ENCODE assay signal across 8 cellular contexts in genomic region chr5:177591690-177592009, GRCh38. TPM values are rescaled to one million over a fixed set of nuclear protein-coding genes. Genes with fewer than 3 reads are reported as not detected.
DNase-seq lines count a peak whose midpoint lies in the region; ATAC-seq, FAIRE-seq and TF ChIP-seq lines count a peak whose summit lies in the region.

No MANE protein-coding gene starts in this region.

- TF ChIP-seq POLR2A in A549 (IDR thresholded peaks at IDR 0.05; ENCODE audit: low read length), result no peak
- no peak for TF ChIP-seq POLR2A in body of pancreas (IDR thresholded peaks at IDR 0.05)

- no peak for TF ChIP-seq RAD21 in A549 (conservative IDR thresholded peaks at IDR 0.05 in 1 of 2, IDR thresholded peaks at IDR 0.05 in 1 of 2)

- H3K9me3 Mint-ChIP-seq in mesothelial cell of epicardium, result no peaks in the 10 kb centered on the region

- H3K4me1 ChIP-seq in A549 (peaks cover 10% of the 10 kb centered on the region; the same call in 2 of the 3 replicates), HEK293 (ENCODE audit: control insufficient read depth, insufficient read depth, low read length) (no peaks in the 10 kb centered on the region), body of pancreas (peaks cover 29% of the 10 kb centered on the region)

- H3K9me3 ChIP-seq in A549, result no peaks in the 10 kb centered on the region
- no peaks in the 10 kb centered on the region for H3K9me3 ChIP-seq in HEK293 (ENCODE audit: control insufficient read depth, insufficient read depth, low read depth, low read length)
- H3K9me3 ChIP-seq in body of pancreas, result no peaks in the 10 kb centered on the region

- H3K4me2 ChIP-seq in A549, result peak overlapping the region; percentile 75

- no peak for TF ChIP-seq EP300 in A549 (IDR thresholded peaks at IDR 0.05)

- H3K27me3 Mint-ChIP-seq in mesothelial cell of epicardium (ENCODE audit: low read depth), result peaks cover 31% of the 10 kb centered on the region

- CTCF ChIA-PET in A549 (lab: Yijun Ruan, JAX) (interaction anchor here (1.7 to 4.9 kb wide), 2 partner anchors 16 to 54 kb away, joined by 4 to 24 read pairs; no protein-coding TSS in a partner anchor), HEK293 (lab: Yijun Ruan, JAX) (interaction anchor here (0.7 kb wide), 1 partner anchor 170 kb away, joined by 3 read pairs; no protein-coding TSS in a partner anchor)

- intact Hi-C loops in body of pancreas (cut with DNase I), result no loop called here

- peak overlapping the region; percentile 94 for H3K4me3 ChIP-seq in A549
- peak overlapping the region; percentile 98 for H3K4me3 ChIP-seq in HEK293 (ENCODE audit: low read depth, low read length)
- H3K4me3 ChIP-seq in body of pancreas, result peak overlapping the region in 1 of 2 donors; percentile 98

- FAIRE-seq in A549 (lab: Jason Lieb, UNC), result no peak

- peak overlapping the region; percentile 69 for H3K27ac Mint-ChIP-seq in mesothelial cell of epicardium

- H3K27ac ChIP-seq in A549 (peak overlapping the region in 1 of 2 experiments; percentile 96; a peak in 2 of 6 replicates), HEK293 (ENCODE audit: extremely low read depth, low read depth, low read length) (no peak overlapping the region), body of pancreas (peak overlapping the region in 3 of 4 donors; percentile 78 to 92 (median 85))

- TF ChIP-seq CTCF in A549 (IDR thresholded peaks at IDR 0.05), result no peak
- no peak for TF ChIP-seq CTCF in HEK293 (tag by site-specific recombination; IDR thresholded peaks at IDR 0.05)
- no peak for TF ChIP-seq CTCF in body of pancreas (IDR thresholded peaks at IDR 0.05)
- no peak for TF ChIP-seq CTCF in mesothelial cell of epicardium (IDR thresholded peaks at IDR 0.05; ENCODE audit: unreplicated experiment)

- DNase-seq in A549 (ENCODE audit: low read depth in 1 of 2, low spot score in 1 of 2) (no peak), body of pancreas (no peak), mesothelial cell of epicardium (ENCODE audit: low spot score in 2 of 2, unreplicated experiment in 2 of 2) (no peak)
- no peak for DNase-seq in activated effector memory CD4-positive, alpha-beta T cell treated with Interleukin-2 at 50 U/mL for 16 hours
- no peak for DNase-seq in stimulated activated CD4-positive, alpha-beta T cell treated with anti-CD3 and anti-CD28 coated beads, Interleukin-1b, Interleukin-23, amount 100 ng/mL, for 48 hours

- H3K4me1 Mint-ChIP-seq in mesothelial cell of epicardium, result peaks cover 14% of the 10 kb centered on the region

- ATAC-seq in A549 (no peak), body of pancreas (no peak), HG03469 (IDR thresholded peaks at IDR 0.05; ENCODE audit: unreplicated experiment) (no peak), HG03460 (IDR thresholded peaks at IDR 0.05; ENCODE audit: unreplicated experiment) (no peak)

- 27% methylated on average over 8 of the region's 8 CpGs for WGBS in A549 (ENCODE audit: missing lambda C conversion rate)
- 11 to 14% methylated on average over 8 of the region's 8 CpGs for WGBS in body of pancreas, 2 donors

- H3K36me3 Mint-ChIP-seq in mesothelial cell of epicardium, result peaks cover 17% of the 10 kb centered on the region

- peaks cover 3 to 35% of the 10 kb centered on the region in 2 experiments; a peak in 1 of 3 replicates for H3K36me3 ChIP-seq in HEK293 (ENCODE audit: control insufficient read depth in 2 of 2, insufficient read depth in 1 of 2, low read length in 2 of 2)
- H3K36me3 ChIP-seq in body of pancreas (replicated peaks in 1 of 2; ENCODE audit: insufficient read depth in 1 of 2, low read depth in 2 of 2), result peaks cover 3 to 23% of the 10 kb centered on the region in 2 donors

- H3K4me3 Mint-ChIP-seq in mesothelial cell of epicardium, result peak overlapping the region; percentile 98

- H3K27me3 ChIP-seq in body of pancreas, result no peaks in the 10 kb centered on the region

- POLR2A ChIA-PET in A549 (lab: Yijun Ruan, JAX), result interaction anchor here (0.6 to 1.4 kb wide), 3 partner anchors 15 to 95 kb away, joined by 3 to 5 read pairs (median 3); partner anchors contain the start of gene PDLIM7
- POLR2A ChIA-PET in HEK293 (lab: Yijun Ruan, JAX), result interaction anchor here (0.5 to 1.4 kb wide), 6 partner anchors 9 to 613 kb away, joined by 3 to 8 read pairs (median 3); partner anchors contain the start of gene HNRNPAB

TF ChIP-seq in A549, 52 proteins besides CTCF, POLR2A, EP300 and RAD21 (continues in another document):
- TF ChIP-seq ESRRA (IDR thresholded peaks at IDR 0.05; ENCODE audit: borderline replicate concordance, low read length) (no peak), HOXB5 (CRISPR knock-in tag; IDR thresholded peaks at IDR 0.05) (no peak), ZSCAN20 (CRISPR knock-in tag; IDR thresholded peaks at IDR 0.05) (no peak), ZC3H11A (IDR thresholded peaks at IDR 0.05) (no peak), USF2 (IDR thresholded peaks at IDR 0.05) (no peak), GATA3 (IDR thresholded peaks at IDR 0.05; ENCODE audit: borderline replicate concordance) (no peak), PHF8 (IDR thresholded peaks at IDR 0.05; ENCODE audit: borderline replicate concordance, low read depth) (no peak), NPAS2 (CRISPR knock-in tag; IDR thresholded peaks at IDR 0.05; ENCODE audit: borderline replicate concordance) (no peak), RARB (CRISPR knock-in tag; IDR thresholded peaks at IDR 0.05) (no peak), JUN (IDR thresholded peaks at IDR 0.05) (no peak), BHLHE40 (IDR thresholded peaks at IDR 0.05; ENCODE audit: low read depth, low read length) (no peak), MAZ (IDR thresholded peaks at IDR 0.05; ENCODE audit: borderline replicate concordance, low read depth, low read length) (no peak), FOSL2 (IDR thresholded peaks at IDR 0.05) (no peak), FOSL2 (CRISPR knock-in tag; IDR thresholded peaks at IDR 0.05) (no peak), NFE2L2 (conservative IDR thresholded peaks at IDR 0.05; ENCODE audit: low read length) (no peak)

TF ChIP-seq in HEK293, 187 proteins besides CTCF, POLR2A, EP300 and RAD21:
- TF ChIP-seq ZBTB21 (tag by site-specific recombination; IDR thresholded peaks at IDR 0.05) (0 out of 2 replicates have a peak, but pooled peaks have one; percentile 17), ZNF610 (tag by site-specific recombination; IDR thresholded peaks at IDR 0.05; ENCODE audit: borderline replicate concordance) (0 out of 2 replicates have a peak, but pooled peaks have one; percentile 1), ZNF174 (tag by site-specific recombination; IDR thresholded peaks at IDR 0.05) (no peak), ZNF335 (tag by site-specific recombination; conservative IDR thresholded peaks at IDR 0.05) (peak; percentile 70; the same call in 1 of the 2 replicates), ZNF214 (tag by site-specific recombination; IDR thresholded peaks at IDR 0.05; ENCODE audit: borderline replicate concordance) (no peak), ZNF768 (tag by site-specific recombination; IDR thresholded peaks at IDR 0.05) (no peak), ZBTB17 (tag by site-specific recombination; IDR thresholded peaks at IDR 0.05) (peak; percentile 53; the same call in 1 of the 2 replicates)

RNA-seq across cellular contexts. Expression of gene TMED9, which starts 0.4 kb away (rescaled TPM):
- polyA plus RNA-seq in A549 (2011; rRNA removed), result 168 and 212 TPM in 2 replicates
- 202 and 215 TPM in 2 replicates for polyA plus RNA-seq in A549 (2012; cell fraction: cytosol; rRNA removed)
- polyA plus RNA-seq in A549 (2012; cell fraction: nucleus; rRNA removed), result 186 and 187 TPM in 2 replicates
- polyA plus RNA-seq in A549 (2017; fragmentation: RNase III; extraction: RNeasy Plus Mini Kit Qiagen cat#74134 plus additional on column Dnase treatment), result 218 to 239 TPM (median 236 TPM) in 3 replicates
- polyA minus RNA-seq in A549 (2011; rRNA and poly(A)+ RNA removed), result 124 and 144 TPM in 2 replicates
- total RNA-seq in body of pancreas, result 100 to 1,000 TPM in 1 of 2 donors, 10 to 100 TPM in 1; 82.2 to 155 TPM
- 146 to 157 TPM (median 151 TPM) in 3 replicates for total RNA-seq in mesothelial cell of epicardium

RNA-seq across cellular contexts. Expression of gene B4GALT7, which starts 8.3 kb away (rescaled TPM):
- polyA plus RNA-seq in A549 (2011; rRNA removed), result 13.0 and 13.3 TPM in 2 replicates
- polyA plus RNA-seq in A549 (2012; cell fraction: cytosol; rRNA removed), result 29.2 and 40.8 TPM in 2 replicates
- 46.0 and 64.4 TPM in 2 replicates for polyA plus RNA-seq in A549 (2012; cell fraction: nucleus; rRNA removed)
- 17.1 to 18.2 TPM (median 18.0 TPM) in 3 replicates for polyA plus RNA-seq in A549 (2017; fragmentation: RNase III; extraction: RNeasy Plus Mini Kit Qiagen cat#74134 plus additional on column Dnase treatment)
- 15.7 and 20.9 TPM in 2 replicates for polyA minus RNA-seq in A549 (2011; rRNA and poly(A)+ RNA removed)
- total RNA-seq in body of pancreas, result 10 to 100 TPM; 17.1 to 17.5 TPM
- total RNA-seq in mesothelial cell of epicardium, result 37.4 to 42.0 TPM (median 39.8 TPM) in 3 replicates

RNA-seq across cellular contexts. Expression of gene FAM193B, which starts 37.3 kb away (rescaled TPM):
- polyA plus RNA-seq in A549 (2011; rRNA removed) (19.4 and 23.0 TPM in 2 replicates), A549 (2017; fragmentation: RNase III; extraction: RNeasy Plus Mini Kit Qiagen cat#74134 plus additional on column Dnase treatment) (24.9 to 31.9 TPM (median 28.9 TPM) in 3 replicates)
- polyA plus RNA-seq in A549 (2012; cell fraction: cytosol; rRNA removed), result 29.5 and 29.6 TPM in 2 replicates
- 184 and 207 TPM in 2 replicates for polyA plus RNA-seq in A549 (2012; cell fraction: nucleus; rRNA removed)
- 10.5 and 18.4 TPM in 2 replicates for polyA minus RNA-seq in A549 (2011; rRNA and poly(A)+ RNA removed)
- total RNA-seq in body of pancreas (100 to 1,000 TPM in 1 of 2 donors, 10 to 100 TPM in 1; 79.9 to 133 TPM), mesothelial cell of epicardium (126 to 128 TPM (median 128 TPM) in 3 replicates)
